8 cellular contexts compared by ENCODE assay signal in the genomic region with DNA sequence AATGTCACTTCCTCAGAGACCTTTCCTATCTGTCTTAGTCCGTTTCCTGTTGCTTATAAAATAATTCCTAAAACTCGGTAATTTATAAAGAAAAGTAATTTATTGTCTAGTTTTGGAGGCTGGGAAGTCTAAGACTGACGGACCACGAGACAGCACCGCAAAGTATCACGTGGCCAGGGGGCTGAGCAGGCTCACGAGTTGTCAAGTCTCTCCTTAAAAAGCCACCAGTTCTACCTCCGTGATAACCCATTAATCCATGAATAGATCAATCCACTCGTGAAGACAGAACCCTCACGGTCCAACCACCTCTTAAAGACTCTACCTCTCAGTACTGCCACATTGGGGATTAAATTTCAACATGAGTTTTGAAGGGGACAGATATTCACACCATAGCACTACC. TPM values are rescaled to one million over a fixed set of nuclear protein-coding genes. Genes with fewer than 3 reads are reported as not detected.
DNase-seq lines count a peak whose midpoint lies in the region; ATAC-seq and TF ChIP-seq lines count a peak whose summit lies in the region.

No MANE protein-coding gene starts in this region.

- no peak for TF ChIP-seq CTCF in CD4-positive, alpha-beta T cell (IDR thresholded peaks at IDR 0.05)
- TF ChIP-seq CTCF in glutamatergic neuron (IDR thresholded peaks at IDR 0.05; ENCODE audit: partially characterized antibody, unreplicated experiment) (no peak), GM10266 (IDR thresholded peaks at IDR 0.05; ENCODE audit: control insufficient read depth, insufficient read depth, low read depth, missing control alignments) (no peak)

- H3K27me3 ChIP-seq in CD4-positive, alpha-beta T cell (ENCODE audit: control insufficient read depth, insufficient read depth, low read length): no peaks in the 10 kb centered on the region

- no peak overlapping the region for H3K4me3 Mint-ChIP-seq in CD4-positive, alpha-beta T cell
- H3K4me3 Mint-ChIP-seq in activated T-cell treated with anti-CD3 and anti-CD28 coated beads, Interleukin-2, amount 50 U/mL, for 4 hours: no peak overlapping the region
- H3K4me3 Mint-ChIP-seq in glutamatergic neuron (ENCODE audit: unreplicated experiment): no peak overlapping the region

- CTCF ChIA-PET in CD4-positive, alpha-beta T cell (lab: Charles Lee): interaction anchor here (1.2 to 1.3 kb wide), 2 partner anchors 259 to 693 kb away, joined by 3 read pairs; a partner anchor contains a TSS

- no peaks in the 10 kb centered on the region for H3K9me3 ChIP-seq in CD4-positive, alpha-beta T cell (ENCODE audit: control insufficient read depth, low read length)

- no peak for ATAC-seq in CD4-positive, alpha-beta T cell (ENCODE audit: poor library complexity)
- ATAC-seq in activated T-cell treated with anti-CD3 and anti-CD28 coated beads, Interleukin-2, amount 50 U/mL, for 4 hours: no peak
- no peak for ATAC-seq in GM21390 (IDR thresholded peaks at IDR 0.05; ENCODE audit: unreplicated experiment)
- no peak for ATAC-seq in HG02852 (IDR thresholded peaks at IDR 0.05; ENCODE audit: unreplicated experiment)

- POLR2A ChIA-PET in CD4-positive, alpha-beta T cell (lab: Charles Lee): interaction anchor here (1.3 to 2.7 kb wide), 5 partner anchors 30 to 1051 kb away, joined by 4 to 29 read pairs (median 6); a partner anchor contains a TSS

- peak in 5 of 10 experiments; percentile 26 to 40 (median 31) for DNase-seq in CD4-positive, alpha-beta T cell
- DNase-seq in Kasumi-1 (lab: John Stamatoyannopoulos, UW) (peak; percentile 24 to 43), glutamatergic neuron (peak; percentile 27), GM10266 (ENCODE audit: extremely low spot score) (no peak)
- DNase-seq in activated T-cell treated with anti-CD3 and anti-CD28 coated beads, Interleukin-2, amount 50 U/mL, for 4 hours: peak; percentile 35
- DNase-seq in stimulated activated CD4-positive, alpha-beta T cell treated with anti-CD3 and anti-CD28 coated beads, Interleukin-2, amount 100 ng/mL, for 4 hours (ENCODE audit: low read depth): peak; percentile 40

- peaks cover 67% of the 10 kb centered on the region for H3K4me1 Mint-ChIP-seq in CD4-positive, alpha-beta T cell (ENCODE audit: low read depth)
- H3K4me1 Mint-ChIP-seq in activated T-cell treated with anti-CD3 and anti-CD28 coated beads, Interleukin-2, amount 50 U/mL, for 4 hours (ENCODE audit: low read depth): peaks cover 65% of the 10 kb centered on the region
- peaks cover 2% of the 10 kb centered on the region for H3K4me1 Mint-ChIP-seq in glutamatergic neuron (ENCODE audit: low read depth, unreplicated experiment)

- H3K9me3 Mint-ChIP-seq in CD4-positive, alpha-beta T cell: no peaks in the 10 kb centered on the region
- no peaks in the 10 kb centered on the region for H3K9me3 Mint-ChIP-seq in activated T-cell treated with anti-CD3 and anti-CD28 coated beads, Interleukin-2, amount 50 U/mL, for 4 hours
- H3K9me3 Mint-ChIP-seq in glutamatergic neuron (ENCODE audit: unreplicated experiment): no peaks in the 10 kb centered on the region

- peak overlapping the region; percentile 84 for H3K27ac ChIP-seq in CD4-positive, alpha-beta T cell (ENCODE audit: low read depth, low read length)

- intact Hi-C loops in CD4-positive, alpha-beta T cell (cut with DNase I, micrococcal nuclease): loop anchor here (5.0 to 10.0 kb wide), 7 partner anchors 256 to 1124 kb away; a partner anchor contains a TSS

- no peaks in the 10 kb centered on the region for H3K27me3 Mint-ChIP-seq in CD4-positive, alpha-beta T cell
- no peaks in the 10 kb centered on the region for H3K27me3 Mint-ChIP-seq in activated T-cell treated with anti-CD3 and anti-CD28 coated beads, Interleukin-2, amount 50 U/mL, for 4 hours (ENCODE audit: low read depth)
- no peaks in the 10 kb centered on the region for H3K27me3 Mint-ChIP-seq in glutamatergic neuron (ENCODE audit: unreplicated experiment)

- H3K27ac Mint-ChIP-seq in CD4-positive, alpha-beta T cell: no peak overlapping the region
- no peak overlapping the region for H3K27ac Mint-ChIP-seq in glutamatergic neuron (ENCODE audit: unreplicated experiment)

- peaks cover 24% of the 10 kb centered on the region for H3K36me3 Mint-ChIP-seq in CD4-positive, alpha-beta T cell (ENCODE audit: low read depth)
- peaks cover 19% of the 10 kb centered on the region for H3K36me3 Mint-ChIP-seq in activated T-cell treated with anti-CD3 and anti-CD28 coated beads, Interleukin-2, amount 50 U/mL, for 4 hours (ENCODE audit: insufficient read depth)
- no peaks in the 10 kb centered on the region for H3K36me3 Mint-ChIP-seq in glutamatergic neuron (ENCODE audit: unreplicated experiment)

RNA-seq across cellular contexts. Expression of a gene that starts 0.8 kb away (rescaled TPM):
- 10 to 100 TPM; 38.9 to 39.6 TPM for total RNA-seq in CD4-positive, alpha-beta T cell
- total RNA-seq in activated T-cell treated with anti-CD3 and anti-CD28 coated beads, Interleukin-2, amount 50 U/mL, for 4 hours: 10 to 100 TPM; 47.9 to 56.7 (median 51.9) TPM
- total RNA-seq in glutamatergic neuron (ENCODE audit: unreplicated experiment): 15.0 TPM

RNA-seq across cellular contexts. Expression of a gene that starts 1.2 kb away (rescaled TPM):
- total RNA-seq in CD4-positive, alpha-beta T cell: 10 to 100 TPM; 14.9 to 16.7 TPM
- 10 to 100 TPM; 12.1 to 16.0 (median 15.5) TPM for total RNA-seq in activated T-cell treated with anti-CD3 and anti-CD28 coated beads, Interleukin-2, amount 50 U/mL, for 4 hours
- total RNA-seq in glutamatergic neuron (ENCODE audit: unreplicated experiment): 14.5 TPM
